In the genomic region with DNA sequence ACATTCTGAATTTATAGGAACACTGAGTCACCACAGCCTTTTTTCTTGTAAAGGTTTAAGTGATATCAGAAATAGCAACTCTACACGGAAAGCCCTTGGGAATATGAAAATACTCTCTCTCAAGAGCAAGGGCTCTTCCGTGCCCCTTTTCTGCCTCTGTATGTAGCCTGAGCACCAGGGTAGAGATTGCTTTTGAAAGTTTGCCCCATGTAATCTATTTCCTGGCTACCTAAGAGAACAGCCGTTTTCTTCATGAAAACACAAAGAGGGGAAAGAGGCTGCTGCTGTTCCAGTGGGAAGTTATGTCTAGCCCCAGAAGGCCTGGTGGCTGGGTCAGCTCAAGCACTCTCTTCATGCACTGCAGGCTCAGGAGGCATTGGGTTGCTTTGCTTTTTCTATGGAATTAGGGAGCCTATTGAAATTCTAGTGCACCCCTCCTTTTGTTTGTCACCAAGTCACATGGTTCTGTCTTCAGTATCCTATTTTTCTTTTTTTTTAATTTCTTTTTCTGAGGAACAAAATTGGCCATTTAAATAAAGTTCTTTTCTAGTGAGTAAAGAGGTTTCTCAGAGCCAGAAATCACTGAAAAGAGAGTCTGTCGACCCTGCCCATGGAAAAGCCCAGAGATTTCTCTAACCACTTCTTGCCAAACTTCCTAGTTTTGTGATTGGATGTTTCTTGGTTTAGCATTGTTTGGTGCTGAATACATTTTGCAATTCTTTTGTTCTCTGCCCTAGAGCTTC, we compare ENCODE assay signal across 12 cellular contexts. TPM values are rescaled to one million over a fixed set of nuclear protein-coding genes. Genes with fewer than 3 reads are reported as not detected.
DNase-seq lines count a peak whose midpoint lies in the region; ATAC-seq, FAIRE-seq and TF ChIP-seq lines count a peak whose summit lies in the region.
"Had no signal": no experiment of that assay in that cellular context is flagged by ENCODE, and none has a peak within 500 bp of the region (broad histone marks: within the 10 kb centered on the region; RNA-seq: fewer than 3 reads in every experiment).

No MANE protein-coding gene starts in this region.

- H3K9ac ChIP-seq in HUES64 (ENCODE audit: low read depth, low read length) (peak overlapping the region; percentile 6; the same call in 1 of the 2 replicates), HepG2 (ENCODE audit: insufficient read depth, low read depth, low read length) (no peak overlapping the region)

- H3K27ac Mint-ChIP-seq in CD4-positive, alpha-beta memory T cell, result peak overlapping the region; percentile 30 to 87 (median 74)
- H3K27ac Mint-ChIP-seq in activated naive CD8-positive, alpha-beta T cell treated with anti-CD3 and anti-CD28 coated beads, Interleukin-2, amount 10 ng/mL, durations not matched to agents 7 days and 5 days, result peak overlapping the region; percentile 66
- H3K27ac Mint-ChIP-seq in memory B cell, result peak overlapping the region; percentile 95
- H3K27ac Mint-ChIP-seq: nephron had no signal

- H2AFZ ChIP-seq in HepG2 (ENCODE audit: low read length), result no peak overlapping the region

- H3K79me2 ChIP-seq in HepG2 (ENCODE audit: insufficient read depth, low read length), result no peaks in the 10 kb centered on the region

- FAIRE-seq in HepG2 (lab: Jason Lieb, UNC), result no peak
- FAIRE-seq: colon, kidney had no signal

- H3K36me3 Mint-ChIP-seq in CD4-positive, alpha-beta memory T cell, result peaks cover 9 to 59% of the 10 kb centered on the region in 2 donors
- H3K36me3 Mint-ChIP-seq in activated naive CD8-positive, alpha-beta T cell treated with anti-CD3 and anti-CD28 coated beads, Interleukin-2, amount 10 ng/mL, durations not matched to agents 7 days and 5 days, result peaks cover 17% of the 10 kb centered on the region
- peaks cover 16% of the 10 kb centered on the region for H3K36me3 Mint-ChIP-seq in memory B cell

- no peaks in the 10 kb centered on the region for H3K27me3 Mint-ChIP-seq in CD4-positive, alpha-beta memory T cell
- H3K27me3 Mint-ChIP-seq in activated naive CD8-positive, alpha-beta T cell treated with anti-CD3 and anti-CD28 coated beads, Interleukin-2, amount 10 ng/mL, durations not matched to agents 7 days and 5 days, result no peaks in the 10 kb centered on the region
- H3K27me3 Mint-ChIP-seq in memory B cell, result no peaks in the 10 kb centered on the region

- no TSS peak for BruUV-seq in HepG2 (replicated peaks; lab: Mats Ljungman, UMichigan)

- intact Hi-C loops in CD4-positive, alpha-beta memory T cell (cut with micrococcal nuclease), result loop anchor here (2.0 kb wide), 1 partner anchor 25 kb away; no protein-coding TSS in a partner anchor
- intact Hi-C loops in HepG2 (cut with micrococcal nuclease; ENCODE audit: unreplicated experiment), result no loop called here

- H3K27me3 ChIP-seq in CD4-positive, alpha-beta memory T cell (ENCODE audit: insufficient read depth, low read length), result no peaks in the 10 kb centered on the region
- H3K27me3 ChIP-seq in HUES64 (ENCODE audit: insufficient read depth, low read length) (no peaks in the 10 kb centered on the region), HepG2 (ENCODE audit: control insufficient read depth in 1 of 2, insufficient read depth in 2 of 2, low read length in 2 of 2) (no peaks in the 10 kb centered on the region)

- no peak overlapping the region for H3K4me3 ChIP-seq in CD4-positive, alpha-beta memory T cell (ENCODE audit: low read length in 2 of 2)
- H3K4me3 ChIP-seq in HUES64 (ENCODE audit: low read length) (no peak overlapping the region), HepG2 (replicated peaks in 1 of 3; ENCODE audit: insufficient read depth in 1 of 3, low read depth in 2 of 3, low read length in 3 of 3) (no peak overlapping the region)

- no peak for DNase-seq in CD4-positive, alpha-beta memory T cell
- no peak for DNase-seq in activated naive CD8-positive, alpha-beta T cell treated with anti-CD3 and anti-CD28 coated beads, Interleukin-2, amount 10 ng/mL, durations not matched to agents 7 days and 5 days
- DNase-seq in memory B cell (ENCODE audit: low spot score in 2 of 2), result no peak
- DNase-seq in HepG2 (ENCODE audit: low spot score), result no peak
- DNase-seq in NCI-H748 treated with DMSO at 0.1 percent for 48 hours (lab: John Stamatoyannopoulos, UW), result no peak
- no peak for DNase-seq in A172 (ENCODE audit: low spot score)
- DNase-seq in KBM-7, result no peak
- DNase-seq: kidney had no signal

- in situ Hi-C loops in HepG2 (cut with HindIII; ENCODE audit: extremely low pct_ligation_motif_present, low pct_unique_long_range_greater_than_20kb), result no loop called here
- in situ Hi-C loops in KBM-7 (cut with MboI; ENCODE audit: low pct_unique_long_range_greater_than_20kb, low sequenced_read_pairs), result no loop called here

- H3K4me1 ChIP-seq in CD4-positive, alpha-beta memory T cell (ENCODE audit: insufficient read depth, low read length), result peaks cover 73% of the 10 kb centered on the region
- H3K4me1 ChIP-seq in HUES64 (ENCODE audit: insufficient read depth, low read length) (peaks cover 50% of the 10 kb centered on the region), HepG2 (ENCODE audit: insufficient read depth, low read length) (peaks cover 10% of the 10 kb centered on the region; the same call in 1 of the 2 replicates)

- WGBS in HUES64, result 70% methylated on average over 4 of the region's 4 CpGs
- WGBS in HepG2 (ENCODE audit: low lambda C conversion rate), result 95% methylated on average over 4 of the region's 4 CpGs

- CTCF ChIA-PET in CD4-positive, alpha-beta memory T cell (lab: Charles Lee; ENCODE audit: partially characterized antibody), result interaction anchor here (0.9 to 4.8 kb wide), 5 partner anchors 31 to 180 kb away, joined by 3 to 48 read pairs (median 5); partner anchors contain the start of gene TIGIT
- CTCF ChIA-PET in HepG2 (lab: Yijun Ruan, JAX; ENCODE audit: low intra/inter-chr PET ratio, low total read pairs), result no interaction called here

- POLR2A ChIA-PET in CD4-positive, alpha-beta memory T cell (lab: Charles Lee; ENCODE audit: partially characterized antibody), result interaction anchor here (0.6 to 3.5 kb wide), 7 partner anchors 20 to 181 kb away, joined by 3 to 13 read pairs (median 3); no protein-coding TSS in a partner anchor
- POLR2A ChIA-PET in activated naive CD8-positive, alpha-beta T cell treated with anti-CD3 and anti-CD28 coated beads, Interleukin-2, amount 10 ng/mL, durations not matched to agents 7 days and 5 days (lab: Charles Lee), result no interaction called here
- POLR2A ChIA-PET in HepG2 (lab: Yijun Ruan, JAX), result no interaction called here

- H3K4me2 ChIP-seq in HepG2 (ENCODE audit: low read depth, low read length), result no peak overlapping the region

- no peak for TF ChIP-seq RAD21 in HepG2 (CRISPR knock-in tag; IDR thresholded peaks at IDR 0.05)

- no peaks in the 10 kb centered on the region for H3K9me3 Mint-ChIP-seq in CD4-positive, alpha-beta memory T cell
- H3K9me3 Mint-ChIP-seq in activated naive CD8-positive, alpha-beta T cell treated with anti-CD3 and anti-CD28 coated beads, Interleukin-2, amount 10 ng/mL, durations not matched to agents 7 days and 5 days, result peaks cover 5% of the 10 kb centered on the region
- H3K9me3 Mint-ChIP-seq in memory B cell, result no peaks in the 10 kb centered on the region
- H3K9me3 Mint-ChIP-seq: nephron had no signal

- peak overlapping the region in 5 of 8 donors; percentile 17 to 76 (median 40) for H3K4me3 Mint-ChIP-seq in CD4-positive, alpha-beta memory T cell
- no peak overlapping the region for H3K4me3 Mint-ChIP-seq in activated naive CD8-positive, alpha-beta T cell treated with anti-CD3 and anti-CD28 coated beads, Interleukin-2, amount 10 ng/mL, durations not matched to agents 7 days and 5 days
- H3K4me3 Mint-ChIP-seq in memory B cell, result no peak overlapping the region
- H3K4me3 Mint-ChIP-seq: nephron had no signal

- TF ChIP-seq EP300 in HepG2 (IDR thresholded peaks at IDR 0.05; ENCODE audit: low read depth in 2 of 2, low read length in 2 of 2) (no peak), HepG2 (CRISPR knock-in tag; IDR thresholded peaks at IDR 0.05; ENCODE audit: borderline replicate concordance) (no peak)

- no peak for TF ChIP-seq POLR2A in HepG2 (IDR thresholded peaks at IDR 0.05; ENCODE audit: insufficient read depth in 1 of 2, low read depth in 2 of 2, low read length in 2 of 2)

- peaks cover 39 to 75% (median 56%) of the 10 kb centered on the region in 4 donors for H3K4me1 Mint-ChIP-seq in CD4-positive, alpha-beta memory T cell
- peaks cover 15% of the 10 kb centered on the region for H3K4me1 Mint-ChIP-seq in activated naive CD8-positive, alpha-beta T cell treated with anti-CD3 and anti-CD28 coated beads, Interleukin-2, amount 10 ng/mL, durations not matched to agents 7 days and 5 days
- peaks cover 24% of the 10 kb centered on the region for H3K4me1 Mint-ChIP-seq in memory B cell
- H3K4me1 Mint-ChIP-seq: nephron had no signal

- no peaks in the 10 kb centered on the region for H4K20me1 ChIP-seq in HepG2 (ENCODE audit: insufficient read depth, low read length)

- H3K9me3 ChIP-seq in CD4-positive, alpha-beta memory T cell (ENCODE audit: control insufficient read depth in 1 of 2, low read length in 2 of 2), result no peaks in the 10 kb centered on the region
- 0 out of 2 replicates have a peak, but pooled peaks cover 2% of the 10 kb centered on the region for H3K9me3 ChIP-seq in HUES64 (ENCODE audit: insufficient read depth, low read depth, low read length)
- no peaks in the 10 kb centered on the region for H3K9me3 ChIP-seq in HepG2 (ENCODE audit: low read length)

- no peak for TF ChIP-seq CTCF in HepG2 (CRISPR knock-in tag; IDR thresholded peaks at IDR 0.05)

- H3K27ac ChIP-seq in CD4-positive, alpha-beta memory T cell (ENCODE audit: low read depth, low read length), result peak overlapping the region; percentile 45
- H3K27ac ChIP-seq in HUES64 (ENCODE audit: low read depth, low read length), result peak overlapping the region; percentile 83; the same call in 1 of the 2 replicates
- no peak overlapping the region for H3K27ac ChIP-seq in HepG2 (ENCODE audit: extremely low read length, insufficient read depth, low read length)
- H3K27ac ChIP-seq: C4-2B had no signal

- no peaks in the 10 kb centered on the region for H3K36me3 ChIP-seq in CD4-positive, alpha-beta memory T cell (ENCODE audit: insufficient read depth, low read length)
- H3K36me3 ChIP-seq in HUES64 (ENCODE audit: insufficient read depth, low read length) (no peaks in the 10 kb centered on the region), HepG2 (replicated peaks in 1 of 2; ENCODE audit: control insufficient read depth in 1 of 2, insufficient read depth in 2 of 2, low read length in 2 of 2) (peaks cover 0 to 8% of the 10 kb centered on the region in 2 experiments; a peak in 1 of 5 replicates)

- no peak for ATAC-seq in activated naive CD8-positive, alpha-beta T cell treated with anti-CD3 and anti-CD28 coated beads, Interleukin-2, amount 10 ng/mL, durations not matched to agents 7 days and 5 days (ENCODE audit: low read depth)
- peak; percentile 28 for ATAC-seq in memory B cell (ENCODE audit: low read depth)
- no peak for ATAC-seq in HepG2

RNA-seq across cellular contexts. Expression of gene TIGIT, which starts 39.5 kb away (rescaled TPM):
- total RNA-seq in CD4-positive, alpha-beta memory T cell, result 10 to 100 TPM; 36.1 to 36.6 TPM
- polyA plus RNA-seq in CD4-positive, alpha-beta memory T cell, result 10 to 100 TPM; 25.8 to 28.8 TPM
- 0.10 TPM for polyA plus RNA-seq in HUES64 (2013, experiment 1 of 2)
- not detected for polyA plus RNA-seq in HUES64 (2013, experiment 2 of 2)
- 10 to 100 TPM; 35.5 to 42.4 TPM for total RNA-seq in activated naive CD8-positive, alpha-beta T cell treated with anti-CD3 and anti-CD28 coated beads, Interleukin-2, amount 10 ng/mL, durations not matched to agents 7 days and 5 days
- total RNA-seq in HepG2 (2016; rRNA removed; fragmentation: Illumina TruSeq; extraction: Trizol), result not detected in 2 replicates
- total RNA-seq in HepG2 (2016; cell fraction: cytosol; rRNA removed; fragmentation: Illumina TruSeq; extraction: Trizol; ENCODE audit: low read depth), result not detected in 2 replicates
- not detected in 2 replicates for total RNA-seq in HepG2 (2016; cell fraction: insoluble cytoplasmic fraction; rRNA removed; fragmentation: Illumina TruSeq; extraction: Trizol)
- total RNA-seq in HepG2 (2016; cell fraction: membrane; rRNA removed; fragmentation: Illumina TruSeq; extraction: Trizol), result not detected in 2 replicates
- not detected in 2 replicates for total RNA-seq in HepG2 (2016; cell fraction: nucleus; rRNA removed; fragmentation: Illumina TruSeq; extraction: Trizol)
- polyA plus RNA-seq in HepG2 (2011; rRNA removed), result not detected in 2 replicates
- not detected in 2 replicates for polyA plus RNA-seq in HepG2 (2011; cell fraction: cytosol; rRNA removed)
- not detected in 2 replicates for polyA plus RNA-seq in HepG2 (2011; cell fraction: nucleus; rRNA removed)
- polyA plus RNA-seq in HepG2 (2012), result not detected in 2 replicates
- not detected in 2 replicates for polyA plus RNA-seq in HepG2 (2016; cell fraction: cytosol; fragmentation: Illumina TruSeq; extraction: Trizol; ENCODE audit: low read depth)
- not detected in 2 replicates for polyA plus RNA-seq in HepG2 (2016; cell fraction: insoluble cytoplasmic fraction; fragmentation: Illumina TruSeq; extraction: Trizol; ENCODE audit: low read depth)
- polyA plus RNA-seq in HepG2 (2016; cell fraction: membrane; fragmentation: Illumina TruSeq; extraction: Trizol; ENCODE audit: low read depth), result not detected in 2 replicates
- not detected in 2 replicates for polyA plus RNA-seq in HepG2 (2016; cell fraction: nucleus; fragmentation: Illumina TruSeq; extraction: Trizol; ENCODE audit: insufficient read depth, low read depth)
- 0.05 TPM in 1 of 2 replicates, not detected in the other for polyA minus RNA-seq in HepG2 (2011; rRNA and poly(A)+ RNA removed; ENCODE audit: low replicate concordance)
- polyA minus RNA-seq in HepG2 (2011; cell fraction: cytosol; rRNA and poly(A)+ RNA removed), result not detected in 2 replicates
- not detected in 2 replicates for polyA minus RNA-seq in HepG2 (2011; cell fraction: nucleus; rRNA and poly(A)+ RNA removed)
- not detected in 2 replicates for total RNA-seq in A172 (2014; rRNA removed; shearing (Covaris generic))

Comparison
In these comparisons a context has a peak if more than half of its experiments do, and no peak if none do; other contexts are left out.
1. H3K4me3 Mint-ChIP-seq: peak in CD4-positive, alpha-beta memory T cell (5 of 8); none in activated naive CD8-positive, alpha-beta T cell treated with anti-CD3 and anti-CD28 coated beads, Interleukin-2, amount 10 ng/mL, durations not matched to agents 7 days and 5 days (single experiment) and memory B cell (single experiment).
2. RNA of gene TIGIT, which starts 39.5 kb away (total RNA-seq): 35.5 to 42.4 TPM in activated naive CD8-positive, alpha-beta T cell treated with anti-CD3 and anti-CD28 coated beads, Interleukin-2, amount 10 ng/mL, durations not matched to agents 7 days and 5 days and 36.1 to 36.6 TPM in CD4-positive, alpha-beta memory T cell; not detected in HepG2 and not detected in A172; every median in the first group is over 10 times any median in the second.
3. Peak in every context shown above with its lines, with median percentiles within 50 percentile points of each other: H3K27ac Mint-ChIP-seq.